ENCODE assay signal across 1 cellular context in the genomic region with DNA sequence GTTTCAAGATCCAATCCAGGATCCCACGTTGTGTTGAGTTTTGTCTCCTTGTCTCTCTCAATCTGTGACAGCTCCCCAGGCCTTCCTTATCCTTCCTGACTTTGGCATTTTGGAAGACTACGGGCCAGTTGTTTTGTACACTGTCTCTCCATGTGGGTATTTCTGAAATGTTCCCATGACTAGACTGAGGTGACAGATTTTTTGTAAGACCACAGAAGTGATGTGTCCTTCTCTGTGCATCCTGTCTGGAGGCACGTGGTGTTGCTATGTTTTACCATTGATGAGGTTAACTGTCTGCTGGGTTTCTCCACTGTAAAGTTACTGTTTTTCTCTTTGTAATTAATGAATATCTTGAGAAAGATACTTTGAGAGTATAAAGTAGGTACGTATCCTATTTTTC.
TF ChIP-seq lines count a peak whose summit lies in the region.

No MANE protein-coding gene starts in this region.

TF ChIP-seq in WTC11, 78 proteins besides CTCF, POLR2A, EP300 and RAD21 (continued from another document):
- TF ChIP-seq, protein P1, sequence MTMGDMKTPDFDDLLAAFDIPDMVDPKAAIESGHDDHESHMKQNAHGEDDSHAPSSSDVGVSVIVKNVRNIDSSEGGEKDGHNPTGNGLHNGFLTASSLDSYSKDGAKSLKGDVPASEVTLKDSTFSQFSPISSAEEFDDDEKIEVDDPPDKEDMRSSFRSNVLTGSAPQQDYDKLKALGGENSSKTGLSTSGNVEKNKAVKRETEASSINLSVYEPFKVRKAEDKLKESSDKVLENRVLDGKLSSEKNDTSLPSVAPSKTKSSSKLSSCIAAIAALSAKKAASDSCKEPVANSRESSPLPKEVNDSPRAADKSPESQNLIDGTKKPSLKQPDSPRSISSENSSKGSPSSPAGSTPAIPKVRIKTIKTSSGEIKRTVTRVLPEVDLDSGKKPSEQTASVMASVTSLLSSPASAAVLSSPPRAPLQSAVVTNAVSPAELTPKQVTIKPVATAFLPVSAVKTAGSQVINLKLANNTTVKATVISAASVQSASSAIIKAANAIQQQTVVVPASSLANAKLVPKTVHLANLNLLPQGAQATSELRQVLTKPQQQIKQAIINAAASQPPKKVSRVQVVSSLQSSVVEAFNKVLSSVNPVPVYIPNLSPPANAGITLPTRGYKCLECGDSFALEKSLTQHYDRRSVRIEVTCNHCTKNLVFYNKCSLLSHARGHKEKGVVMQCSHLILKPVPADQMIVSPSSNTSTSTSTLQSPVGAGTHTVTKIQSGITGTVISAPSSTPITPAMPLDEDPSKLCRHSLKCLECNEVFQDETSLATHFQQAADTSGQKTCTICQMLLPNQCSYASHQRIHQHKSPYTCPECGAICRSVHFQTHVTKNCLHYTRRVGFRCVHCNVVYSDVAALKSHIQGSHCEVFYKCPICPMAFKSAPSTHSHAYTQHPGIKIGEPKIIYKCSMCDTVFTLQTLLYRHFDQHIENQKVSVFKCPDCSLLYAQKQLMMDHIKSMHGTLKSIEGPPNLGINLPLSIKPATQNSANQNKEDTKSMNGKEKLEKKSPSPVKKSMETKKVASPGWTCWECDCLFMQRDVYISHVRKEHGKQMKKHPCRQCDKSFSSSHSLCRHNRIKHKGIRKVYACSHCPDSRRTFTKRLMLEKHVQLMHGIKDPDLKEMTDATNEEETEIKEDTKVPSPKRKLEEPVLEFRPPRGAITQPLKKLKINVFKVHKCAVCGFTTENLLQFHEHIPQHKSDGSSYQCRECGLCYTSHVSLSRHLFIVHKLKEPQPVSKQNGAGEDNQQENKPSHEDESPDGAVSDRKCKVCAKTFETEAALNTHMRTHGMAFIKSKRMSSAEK (CRISPR knock-in tag; IDR thresholded peaks at IDR 0.05; ENCODE audit: borderline replicate concordance), result no peak
- TF ChIP-seq ZNF263 (CRISPR knock-in tag; IDR thresholded peaks at IDR 0.05; ENCODE audit: low read depth) (no peak), ZNF219 (CRISPR knock-in tag; IDR thresholded peaks at IDR 0.05; ENCODE audit: borderline replicate concordance) (no peak), NFATC4 (CRISPR knock-in tag; IDR thresholded peaks at IDR 0.05) (no peak)
- TF ChIP-seq, protein P2, sequence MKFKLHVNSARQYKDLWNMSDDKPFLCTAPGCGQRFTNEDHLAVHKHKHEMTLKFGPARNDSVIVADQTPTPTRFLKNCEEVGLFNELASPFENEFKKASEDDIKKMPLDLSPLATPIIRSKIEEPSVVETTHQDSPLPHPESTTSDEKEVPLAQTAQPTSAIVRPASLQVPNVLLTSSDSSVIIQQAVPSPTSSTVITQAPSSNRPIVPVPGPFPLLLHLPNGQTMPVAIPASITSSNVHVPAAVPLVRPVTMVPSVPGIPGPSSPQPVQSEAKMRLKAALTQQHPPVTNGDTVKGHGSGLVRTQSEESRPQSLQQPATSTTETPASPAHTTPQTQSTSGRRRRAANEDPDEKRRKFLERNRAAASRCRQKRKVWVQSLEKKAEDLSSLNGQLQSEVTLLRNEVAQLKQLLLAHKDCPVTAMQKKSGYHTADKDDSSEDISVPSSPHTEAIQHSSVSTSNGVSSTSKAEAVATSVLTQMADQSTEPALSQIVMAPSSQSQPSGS (CRISPR knock-in tag; IDR thresholded peaks at IDR 0.05; ENCODE audit: borderline replicate concordance, low read depth), result no peak
